9 cellular contexts compared by ENCODE assay signal in genomic region chr22:17781319-17782031, GRCh38. TPM values are rescaled to one million over a fixed set of nuclear protein-coding genes. Genes with fewer than 3 reads are reported as not detected.
DNase-seq lines count a peak whose midpoint lies in the region; ATAC-seq, FAIRE-seq and TF ChIP-seq lines count a peak whose summit lies in the region.
"Had no signal": no experiment of that assay in that cellular context is flagged by ENCODE, and none has a peak within 500 bp of the region (broad histone marks: within the 10 kb centered on the region; RNA-seq: fewer than 3 reads in every experiment).

No MANE protein-coding gene starts in this region.

- FAIRE-seq in GM19239 (lab: Jason Lieb, UNC): peak; percentile 47
- FAIRE-seq: pancreas had no signal

- H3K27ac Mint-ChIP-seq in CD14-positive monocyte: peak overlapping the region; percentile 96 to 100 (median 97)

- peak overlapping the region; percentile 75 to 82 for H3K4me3 Mint-ChIP-seq in CD14-positive monocyte

- no peak overlapping the region for H3K4me3 ChIP-seq in upper lobe of right lung
- H3K4me3 ChIP-seq: pancreas had no signal

- no peak for TF ChIP-seq CTCF in CD14-positive monocyte (IDR thresholded peaks at IDR 0.05)
- no peak for TF ChIP-seq CTCF in upper lobe of right lung (IDR thresholded peaks at IDR 0.05)

- H3K36me3 ChIP-seq in upper lobe of right lung: no peaks in the 10 kb centered on the region
- H3K36me3 ChIP-seq: pancreas had no signal

- intact Hi-C loops in CD14-positive monocyte (cut with micrococcal nuclease): loop anchor here in 1 of 2 donors (1.0 kb wide), 1 partner anchor 9 kb away; no protein-coding TSS in a partner anchor
- intact Hi-C loops in upper lobe of right lung (cut with DNase I): no loop called here

- peak; percentile 42 for ATAC-seq in upper lobe of right lung
- no peak for ATAC-seq in GM19324 (IDR thresholded peaks at IDR 0.05; ENCODE audit: low FRiP score, unreplicated experiment)

- no peaks in the 10 kb centered on the region for H3K27me3 ChIP-seq in upper lobe of right lung
- H3K27me3 ChIP-seq: pancreas had no signal

- no peaks in the 10 kb centered on the region for H3K9me3 ChIP-seq in upper lobe of right lung
- H3K9me3 ChIP-seq: pancreas had no signal

- H3K4me1 ChIP-seq in upper lobe of right lung: peaks cover 15% of the 10 kb centered on the region
- H3K4me1 ChIP-seq: pancreas had no signal

- peaks cover 19 to 33% of the 10 kb centered on the region in 2 donors for H3K36me3 Mint-ChIP-seq in CD14-positive monocyte

- H3K9me3 Mint-ChIP-seq in CD14-positive monocyte: no peaks in the 10 kb centered on the region

- H3K27me3 Mint-ChIP-seq in CD14-positive monocyte (ENCODE audit: low read depth in 3 of 3): peaks cover 0 to 1% (median 0%) of the 10 kb centered on the region in 3 donors

- H3K27ac ChIP-seq in upper lobe of right lung: no peak overlapping the region

- DNase-seq in CD14-positive monocyte (ENCODE audit: low spot score) (peak; percentile 93), GM19239 (ENCODE audit: insufficient read length, low spot score) (no peak), NCI-H226 (peak; percentile 80), activated gamma-delta T cell treated with Interleukin-2 at 50 U/mL for 16 hours (peak; percentile 58), kidney glomerular epithelial cell (lab: John Stamatoyannopoulos, UW) (peak; percentile 87), upper lobe of right lung (no peak), inferior parietal cortex (ENCODE audit: extremely low spot score) (no peak)

- H3K4me1 Mint-ChIP-seq in CD14-positive monocyte: peaks cover 60% of the 10 kb centered on the region

RNA-seq across cellular contexts. Expression of gene BID, which starts 7.2 kb away (rescaled TPM):
- polyA plus RNA-seq in CD14-positive monocyte: 100 to 1,000 TPM; 391 to 423 TPM
- 22.8 TPM for total RNA-seq in upper lobe of right lung

Comparison
In these comparisons a context has a peak if more than half of its experiments do, and no peak if none do; other contexts are left out.
1. DNase-seq: peak in CD14-positive monocyte (single experiment), NCI-H226 (single experiment), activated gamma-delta T cell treated with Interleukin-2 at 50 U/mL for 16 hours (single experiment) and kidney glomerular epithelial cell (single experiment); none in GM19239 (single experiment), upper lobe of right lung (single experiment) and inferior parietal cortex (single experiment).